In genomic region chr3:42772670-42773408, GRCh38 we compare ENCODE assay signal across 8 cellular contexts. TPM values are rescaled to one million over a fixed set of nuclear protein-coding genes. Genes with fewer than 3 reads are reported as not detected.
DNase-seq lines count a peak whose midpoint lies in the region; ATAC-seq and TF ChIP-seq lines count a peak whose summit lies in the region.

TSS of gene CCDC13 (minus strand) at chr3:42773253. CDS start at chr3:42758345, 14,908 bp downstream.

- TF ChIP-seq CTCF in gastroesophageal sphincter (IDR thresholded peaks at IDR 0.05), result peak in 1 of 4 experiments; percentile 1

- ATAC-seq in GM21526 (IDR thresholded peaks at IDR 0.05; ENCODE audit: low FRiP score, unreplicated experiment) (peak; percentile 98), gastroesophageal sphincter (peak; percentile 96)

- H3K4me1 ChIP-seq in gastroesophageal sphincter, result peaks cover 5 to 40% (median 7%) of the 10 kb centered on the region in 3 donors
- H3K4me1 ChIP-seq in neuron (ENCODE audit: insufficient read depth, low read length), result peaks cover 9% of the 10 kb centered on the region
- H3K4me1 ChIP-seq in stomach smooth muscle (ENCODE audit: control insufficient read depth, insufficient read depth, low read length), result peaks cover 11% of the 10 kb centered on the region

- peak in 1 of 2 donors; percentile 22 for TF ChIP-seq POLR2A in gastroesophageal sphincter (IDR thresholded peaks at IDR 0.05)

- WGBS in gastroesophageal sphincter (ENCODE audit: low coverage in 1 of 2), 2 donors, result 0% methylated on average over 1 to 11 of the region's 63 CpGs

- DNase-seq in DMS153 treated with DMSO at 0.1 percent for 48 hours (lab: John Stamatoyannopoulos, UW; ENCODE audit: unreplicated experiment), result peak; percentile 46
- peak; percentile 97 to 99 for DNase-seq in SHP77 (lab: John Stamatoyannopoulos, UW)
- peak; percentile 82 for DNase-seq in activated gamma-delta T cell treated with Interleukin-2 at 50 U/mL for 16 hours

- H3K9ac ChIP-seq in stomach smooth muscle (ENCODE audit: low read length in 2 of 2), result peak within 1 kb of the TSS; percentile 84

- peak within 1 kb of the TSS; percentile 78 for H2AFZ ChIP-seq in neuron (ENCODE audit: low read depth, low read length)

- H3K27me3 ChIP-seq in gastroesophageal sphincter (no peaks in the 10 kb centered on the region), neuron (ENCODE audit: insufficient read depth, low read length) (no peaks in the 10 kb centered on the region), stomach smooth muscle (ENCODE audit: control insufficient read depth in 1 of 2, insufficient read depth in 2 of 2, low read length in 2 of 2) (no peaks in the 10 kb centered on the region)

- TF ChIP-seq RAD21 in Ishikawa (IDR thresholded peaks at IDR 0.05; ENCODE audit: low read depth), result no peak

- H3K27ac ChIP-seq in gastroesophageal sphincter, result peak within 1 kb of the TSS; percentile 3 to 86 (median 85)
- H3K27ac ChIP-seq in stomach smooth muscle (ENCODE audit: low read length), result peak within 1 kb of the TSS; percentile 55

- peak within 1 kb of the TSS; percentile 18 to 61 for H3K4me3 ChIP-seq in gastroesophageal sphincter
- H3K4me3 ChIP-seq in neuron (ENCODE audit: low read length), result peak within 1 kb of the TSS; percentile 90
- H3K4me3 ChIP-seq in stomach smooth muscle (ENCODE audit: low read length in 2 of 2), result peak within 1 kb of the TSS; percentile 77 to 86

- H3K9me3 ChIP-seq in gastroesophageal sphincter (no peaks in the 10 kb centered on the region), neuron (ENCODE audit: low read length) (no peaks in the 10 kb centered on the region), stomach smooth muscle (ENCODE audit: control insufficient read depth in 2 of 2, low read length in 2 of 2) (no peaks in the 10 kb centered on the region)

- no peak for TF ChIP-seq EP300 in Ishikawa (IDR thresholded peaks at IDR 0.05; ENCODE audit: borderline replicate concordance)
- TF ChIP-seq EP300 in gastroesophageal sphincter (IDR thresholded peaks at IDR 0.05), result no peak

- H3K36me3 ChIP-seq in gastroesophageal sphincter, result no peaks in the 10 kb centered on the region
- H3K36me3 ChIP-seq in neuron (ENCODE audit: insufficient read depth, low read length), result peaks cover 2% of the 10 kb centered on the region
- no peaks in the 10 kb centered on the region for H3K36me3 ChIP-seq in stomach smooth muscle (ENCODE audit: control insufficient read depth in 2 of 2, insufficient read depth in 2 of 2, low read length in 2 of 2)

TF ChIP-seq in Ishikawa, 13 proteins besides CTCF, POLR2A, EP300 and RAD21:
- TF ChIP-seq FOXM1 (IDR thresholded peaks at IDR 0.05; ENCODE audit: borderline replicate concordance, low read depth) (peak; percentile 57; the same call in 1 of the 2 replicates), MAX (IDR thresholded peaks at IDR 0.05) (peak; percentile 79), CREB1 (IDR thresholded peaks at IDR 0.05; ENCODE audit: low read depth) (peak; percentile 78), CEBPB (IDR thresholded peaks at IDR 0.05) (no peak)

RNA-seq across cellular contexts. Expression of gene CCDC13, which starts in this region (rescaled TPM):
- 1 to 10 TPM; 2.8 to 7.4 (median 5.6) TPM for total RNA-seq in gastroesophageal sphincter

Comparison
In these comparisons a context has a peak if more than half of its experiments do, and no peak if none do; other contexts are left out.
1. Peak in every context shown above with its lines: DNase-seq, ATAC-seq, H3K4me3 ChIP-seq and H3K27ac ChIP-seq.
2. DNase-seq: peak in every context shown above with its lines; median percentile 98 in SHP77; 82 in activated gamma-delta T cell treated with Interleukin-2 at 50 U/mL for 16 hours; 46 in DMS153 treated with DMSO at 0.1 percent for 48 hours.
3. H3K4me3 ChIP-seq: peak in every context shown above with its lines; median percentile 90 in neuron; 82 in stomach smooth muscle; 40 in gastroesophageal sphincter.